15 cellular contexts compared by ENCODE assay signal in the genomic region with DNA sequence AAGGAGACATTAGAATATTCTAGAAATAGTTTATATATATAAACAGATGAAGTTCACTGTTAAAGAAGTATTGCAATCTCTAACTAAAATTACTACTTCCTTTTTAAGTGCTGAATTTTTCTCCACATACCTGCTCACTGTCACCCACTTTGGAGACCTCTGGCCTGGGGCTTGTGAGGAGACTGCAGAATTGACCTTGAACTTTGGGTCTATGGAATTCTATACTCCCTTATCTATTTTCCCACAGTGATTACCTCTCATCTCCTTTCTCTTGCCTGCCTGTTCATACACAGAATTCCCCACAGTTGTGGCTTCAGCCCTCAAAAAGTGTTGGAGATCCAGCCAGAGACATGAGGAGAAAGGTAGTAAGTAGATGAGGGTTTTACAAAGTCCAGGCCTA. TPM values are rescaled to one million over a fixed set of nuclear protein-coding genes. Genes with fewer than 3 reads are reported as not detected.
DNase-seq lines count a peak whose midpoint lies in the region; ATAC-seq and TF ChIP-seq lines count a peak whose summit lies in the region.
"Had no signal": no experiment of that assay in that cellular context is flagged by ENCODE, and none has a peak within 500 bp of the region (broad histone marks: within the 10 kb centered on the region; RNA-seq: fewer than 3 reads in every experiment).

No MANE protein-coding gene starts in this region.

- H3K23ac ChIP-seq in H9 (ENCODE audit: insufficient read length, low read depth, low read length), result no peak overlapping the region

- TF ChIP-seq CTCF in H9 (conservative IDR thresholded peaks at IDR 0.05), result no peak
- TF ChIP-seq CTCF in brain microvascular endothelial cell (IDR thresholded peaks at IDR 0.05; ENCODE audit: low read depth, low read length, missing control alignments), result no peak
- TF ChIP-seq CTCF in smooth muscle cell (IDR thresholded peaks at IDR 0.05; ENCODE audit: borderline replicate concordance, insufficient read depth, poor library complexity, severe bottlenecking), result no peak

- H3K36me3 ChIP-seq in brain microvascular endothelial cell (replicated peaks) (peaks cover 79% of the 10 kb centered on the region), smooth muscle cell (ENCODE audit: low read depth) (peaks cover 38% of the 10 kb centered on the region)

- H3F3A ChIP-seq in smooth muscle cell (ENCODE audit: low read depth), result peaks cover 10% of the 10 kb centered on the region

- H2BK5ac ChIP-seq in H9 (ENCODE audit: insufficient read length, low read length), result no peak overlapping the region

- no peak overlapping the region for H3K14ac ChIP-seq in H9 (ENCODE audit: insufficient read depth, low read length)

- H2AK5ac ChIP-seq in H9 (ENCODE audit: insufficient read length, low read length), result no peak overlapping the region

- no peak overlapping the region for H4K91ac ChIP-seq in H9 (ENCODE audit: insufficient read length, low read depth, low read length)

- ATAC-seq in stimulated activated effector memory CD8-positive, alpha-beta T cell treated with anti-CD3 and anti-CD28 coated beads, Interleukin-12 subunit alpha, Interleukin-12 subunit beta, amount 100 ng/mL, for 72 hours, result no peak

- H3K27me3 Mint-ChIP-seq in activated naive CD8-positive, alpha-beta T cell, result no peaks in the 10 kb centered on the region
- no peaks in the 10 kb centered on the region for H3K27me3 Mint-ChIP-seq in activated naive CD8-positive, alpha-beta T cell treated with anti-CD3 and anti-CD28 coated beads for 36 hours
- no peaks in the 10 kb centered on the region; the same call in 1 of the 2 replicates for H3K27me3 Mint-ChIP-seq in H9 (ENCODE audit: low read depth)
- H3K27me3 Mint-ChIP-seq: CD4-positive, CD25-positive, alpha-beta regulatory T cell had no signal

- no peak overlapping the region for H4K8ac ChIP-seq in H9 (replicated peaks; ENCODE audit: insufficient read length, low read depth, low read length)

- H3K56ac ChIP-seq in H9 (ENCODE audit: insufficient read length, low read depth, low read length), result no peak overlapping the region

- no peak overlapping the region for H2BK20ac ChIP-seq in H9 (ENCODE audit: low read depth, low read length, poor library complexity, severe bottlenecking)

- no peaks in the 10 kb centered on the region for H3K9me3 Mint-ChIP-seq in activated naive CD8-positive, alpha-beta T cell (ENCODE audit: low read depth)
- H3K9me3 Mint-ChIP-seq in activated naive CD8-positive, alpha-beta T cell treated with anti-CD3 and anti-CD28 coated beads for 36 hours, result no peaks in the 10 kb centered on the region
- no peaks in the 10 kb centered on the region for H3K9me3 Mint-ChIP-seq in H9
- H3K9me3 Mint-ChIP-seq in stimulated activated effector memory CD8-positive, alpha-beta T cell treated with anti-CD3 and anti-CD28 coated beads, Interleukin-12 subunit alpha, Interleukin-12 subunit beta, amount 100 ng/mL, for 72 hours, result no peaks in the 10 kb centered on the region
- H3K9me3 Mint-ChIP-seq: CD4-positive, CD25-positive, alpha-beta regulatory T cell had no signal

- DNase-seq in activated naive CD8-positive, alpha-beta T cell treated with anti-CD3 and anti-CD28 coated beads for 36 hours, result no peak
- no peak for DNase-seq in H9
- DNase-seq in brain microvascular endothelial cell, result no peak
- DNase-seq in stimulated activated effector memory CD8-positive, alpha-beta T cell treated with anti-CD3 and anti-CD28 coated beads, Interleukin-12 subunit alpha, Interleukin-12 subunit beta, amount 100 ng/mL, for 72 hours (ENCODE audit: low spot score in 2 of 2), result no peak
- DNase-seq in smooth muscle cell (lab: John Stamatoyannopoulos, UW; ENCODE audit: unreplicated experiment), result no peak
- DNase-seq in NCI-H82 treated with DMSO at 0.1 percent for 48 hours (lab: John Stamatoyannopoulos, UW; ENCODE audit: unreplicated experiment), result no peak
- no peak for DNase-seq in CD1c-positive myeloid dendritic cell (ENCODE audit: extremely low spot score)
- DNase-seq: CD4-positive, CD25-positive, alpha-beta regulatory T cell; DMS79; MV-4-11; NCI-H1436 treated with DMSO at 0.1 percent for 48 hours; NCI-H226; NCI-H526 had no signal

- H3K9me3 ChIP-seq in H9 (ENCODE audit: control insufficient read depth, low read depth, low read length) (no peaks in the 10 kb centered on the region), smooth muscle cell (replicated peaks; ENCODE audit: low read depth) (no peaks in the 10 kb centered on the region)

- H3K4ac ChIP-seq in H9 (ENCODE audit: low read depth, low read length), result no peak overlapping the region

- H3K27ac ChIP-seq in H9 (ENCODE audit: insufficient read length, low read depth, low read length), result no peak overlapping the region
- H3K27ac ChIP-seq in brain microvascular endothelial cell, result peak overlapping the region; percentile 58
- H3K27ac ChIP-seq in smooth muscle cell (ENCODE audit: low read depth), result no peak overlapping the region

- peaks cover 7% of the 10 kb centered on the region for H3K4me1 Mint-ChIP-seq in activated naive CD8-positive, alpha-beta T cell (ENCODE audit: low read depth)
- peaks cover 16% of the 10 kb centered on the region for H3K4me1 Mint-ChIP-seq in activated naive CD8-positive, alpha-beta T cell treated with anti-CD3 and anti-CD28 coated beads for 36 hours
- no peaks in the 10 kb centered on the region for H3K4me1 Mint-ChIP-seq in H9
- peaks cover 18% of the 10 kb centered on the region for H3K4me1 Mint-ChIP-seq in stimulated activated effector memory CD8-positive, alpha-beta T cell treated with anti-CD3 and anti-CD28 coated beads, Interleukin-12 subunit alpha, Interleukin-12 subunit beta, amount 100 ng/mL, for 72 hours
- H3K4me1 Mint-ChIP-seq: CD4-positive, CD25-positive, alpha-beta regulatory T cell had no signal

- H3K23me2 ChIP-seq in H9 (ENCODE audit: insufficient read length, low read depth, low read length, poor library complexity, severe bottlenecking), result no peaks in the 10 kb centered on the region

- H3K27ac Mint-ChIP-seq in activated naive CD8-positive, alpha-beta T cell, result peak overlapping the region; percentile 78
- no peak overlapping the region for H3K27ac Mint-ChIP-seq in activated naive CD8-positive, alpha-beta T cell treated with anti-CD3 and anti-CD28 coated beads for 36 hours
- H3K27ac Mint-ChIP-seq in H9, result peak overlapping the region in 2 of 3 experiments; percentile 13 to 52; a peak in 2 of 7 replicates
- H3K27ac Mint-ChIP-seq in stimulated activated effector memory CD8-positive, alpha-beta T cell treated with anti-CD3 and anti-CD28 coated beads, Interleukin-12 subunit alpha, Interleukin-12 subunit beta, amount 100 ng/mL, for 72 hours, result peak overlapping the region; percentile 84

- H3K79me2 ChIP-seq in H9 (ENCODE audit: insufficient read depth, low read length) (no peaks in the 10 kb centered on the region), smooth muscle cell (ENCODE audit: low read depth) (peaks cover 23% of the 10 kb centered on the region)

- H4K20me1 ChIP-seq in H9 (ENCODE audit: control insufficient read depth, insufficient read depth, insufficient read length) (no peaks in the 10 kb centered on the region), smooth muscle cell (ENCODE audit: low read depth) (peaks cover 39% of the 10 kb centered on the region)

- no peak overlapping the region for H2BK15ac ChIP-seq in H9 (ENCODE audit: low read depth, low read length)

- in situ Hi-C loops in brain microvascular endothelial cell (cut with HindIII; ENCODE audit: low pct_ligation_motif_present, low sequenced_read_pairs), result no loop called here

- H3K79me1 ChIP-seq in H9 (ENCODE audit: insufficient read depth, low read depth, low read length, poor library complexity, severe bottlenecking), result peaks cover 3% of the 10 kb centered on the region

- H3K4me3 Mint-ChIP-seq in activated naive CD8-positive, alpha-beta T cell, result no peak overlapping the region
- no peak overlapping the region for H3K4me3 Mint-ChIP-seq in activated naive CD8-positive, alpha-beta T cell treated with anti-CD3 and anti-CD28 coated beads for 36 hours
- no peak overlapping the region for H3K4me3 Mint-ChIP-seq in H9
- H3K4me3 Mint-ChIP-seq in stimulated activated effector memory CD8-positive, alpha-beta T cell treated with anti-CD3 and anti-CD28 coated beads, Interleukin-12 subunit alpha, Interleukin-12 subunit beta, amount 100 ng/mL, for 72 hours, result no peak overlapping the region
- H3K4me3 Mint-ChIP-seq: CD4-positive, CD25-positive, alpha-beta regulatory T cell had no signal

- H3K9ac ChIP-seq in H9 (ENCODE audit: extremely low read depth, insufficient read length, low read length), result no peak overlapping the region
- no peak overlapping the region for H3K9ac ChIP-seq in smooth muscle cell (ENCODE audit: low read depth)

- H2AFZ ChIP-seq in H9 (ENCODE audit: low read length), result no peak overlapping the region
- H2AFZ ChIP-seq in smooth muscle cell (ENCODE audit: low read depth), result no peak overlapping the region

- no peak overlapping the region for H2BK120ac ChIP-seq in H9 (ENCODE audit: low read depth, low read length, poor library complexity, severe bottlenecking)

- peaks cover 11% of the 10 kb centered on the region for H3K36me3 Mint-ChIP-seq in activated naive CD8-positive, alpha-beta T cell
- peaks cover 45% of the 10 kb centered on the region for H3K36me3 Mint-ChIP-seq in activated naive CD8-positive, alpha-beta T cell treated with anti-CD3 and anti-CD28 coated beads for 36 hours
- peaks cover 73 to 92% (median 91%) of the 10 kb centered on the region in 3 experiments; a peak in 6 of 7 replicates for H3K36me3 Mint-ChIP-seq in H9 (ENCODE audit: insufficient read depth in 1 of 3, low read depth in 3 of 3)
- peaks cover 98% of the 10 kb centered on the region for H3K36me3 Mint-ChIP-seq in stimulated activated effector memory CD8-positive, alpha-beta T cell treated with anti-CD3 and anti-CD28 coated beads, Interleukin-12 subunit alpha, Interleukin-12 subunit beta, amount 100 ng/mL, for 72 hours

- H4K5ac ChIP-seq in H9 (ENCODE audit: insufficient read length, low read depth, low read length), result no peak overlapping the region

- H3K4me3 ChIP-seq in brain microvascular endothelial cell (ENCODE audit: low read depth, low read length), result no peak overlapping the region
- no peak overlapping the region for H3K4me3 ChIP-seq in smooth muscle cell

- H3K4me2 ChIP-seq in H9 (ENCODE audit: insufficient read depth, insufficient read length, low read length), result no peak overlapping the region
- no peak overlapping the region for H3K4me2 ChIP-seq in smooth muscle cell

- no peak overlapping the region for H3K18ac ChIP-seq in H9 (ENCODE audit: insufficient read length, low read depth, low read length)

- no peak overlapping the region for H3T11ph ChIP-seq in H9 (ENCODE audit: low read length)

- no peak overlapping the region for H2BK12ac ChIP-seq in H9 (ENCODE audit: insufficient read length, low read depth, low read length)

- H3K27me3 ChIP-seq in H9 (ENCODE audit: insufficient read depth, low read length) (no peaks in the 10 kb centered on the region), brain microvascular endothelial cell (replicated peaks) (no peaks in the 10 kb centered on the region), smooth muscle cell (ENCODE audit: low read depth) (no peaks in the 10 kb centered on the region)

- H3K4me1 ChIP-seq in H9 (ENCODE audit: insufficient read depth, low read length), result no peaks in the 10 kb centered on the region
- H3K4me1 ChIP-seq in smooth muscle cell (ENCODE audit: low read depth), result no peaks in the 10 kb centered on the region

RNA-seq across cellular contexts. Expression of gene LARP1, which starts 45.4 kb away (rescaled TPM):
- 100 to 1,000 TPM; 285 to 292 TPM for total RNA-seq in activated naive CD8-positive, alpha-beta T cell treated with anti-CD3 and anti-CD28 coated beads for 36 hours
- 370 and 405 TPM in 2 replicates for total RNA-seq in H9 (2021)
- 44.1 and 44.9 TPM in 2 replicates for total RNA-seq in smooth muscle cell
- 31.3 and 47.4 TPM in 2 replicates for polyA plus RNA-seq in smooth muscle cell

RNA-seq across cellular contexts. Expression of gene FAXDC2, which starts 49.8 kb away (rescaled TPM):
- under 1 TPM in 1 of 2 experiments, not detected in 1; 0.08 TPM for total RNA-seq in activated naive CD8-positive, alpha-beta T cell treated with anti-CD3 and anti-CD28 coated beads for 36 hours
- total RNA-seq in H9 (2021) (3.0 and 3.2 TPM in 2 replicates), smooth muscle cell (2.0 and 6.3 TPM in 2 replicates)
- polyA plus RNA-seq in smooth muscle cell, result 2.5 and 4.0 TPM in 2 replicates
- total RNA-seq: PC-3 had no signal

RNA-seq across cellular contexts. Expression of gene CNOT8, which starts 57.8 kb away (rescaled TPM):
- 10 to 100 TPM; 53.7 to 53.9 TPM for total RNA-seq in activated naive CD8-positive, alpha-beta T cell treated with anti-CD3 and anti-CD28 coated beads for 36 hours
- total RNA-seq in H9 (2021) (44.3 and 45.6 TPM in 2 replicates), smooth muscle cell (76.4 and 85.0 TPM in 2 replicates)
- 49.5 and 54.9 TPM in 2 replicates for polyA plus RNA-seq in smooth muscle cell
